In the genomic region with DNA sequence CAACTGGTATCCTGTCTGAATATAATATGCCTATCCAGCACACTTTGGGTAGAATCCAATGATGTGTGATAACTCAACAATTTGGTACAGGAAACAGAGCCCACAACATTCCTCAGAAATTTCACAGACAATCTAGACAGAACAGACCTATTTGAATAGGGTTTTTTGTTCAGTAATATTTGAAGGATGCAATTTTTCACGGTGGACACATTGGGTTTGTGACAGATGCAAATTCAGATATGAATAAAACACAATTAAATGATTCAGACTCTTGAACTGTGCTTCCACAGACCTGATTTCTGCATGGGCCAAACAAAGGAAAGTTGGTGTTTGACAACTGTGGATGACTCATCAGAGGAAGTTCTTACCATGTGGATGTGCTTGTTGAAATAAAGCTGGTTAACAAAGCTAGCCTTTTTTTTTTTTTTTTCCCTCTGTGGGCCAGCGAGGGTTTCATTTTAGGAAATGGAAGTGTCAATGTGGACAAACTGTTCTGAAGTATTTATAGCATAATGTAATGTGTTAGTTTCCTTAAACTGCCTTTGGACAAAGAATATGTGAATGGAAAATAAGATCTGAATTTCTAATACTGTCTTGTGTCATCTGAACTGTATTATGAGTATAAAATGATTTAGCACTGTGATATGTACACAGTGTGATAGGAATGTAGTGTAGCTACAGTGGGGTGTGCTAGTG, we compare ENCODE assay signal across 1 cellular context.
A peak's percentile ranks its signal among the peaks of the same experiment; 100 is the strongest.
TF ChIP-seq lines count a peak whose summit lies in the region.

No MANE protein-coding gene starts in this region.

TF ChIP-seq in K562, 482 proteins besides CTCF, POLR2A, EP300 and RAD21 (continued from another document and continues in another):
- no peak for TF ChIP-seq CBX8 (IDR thresholded peaks at IDR 0.05; ENCODE audit: borderline replicate concordance, extremely low read depth, low read depth, low read length, poor library complexity, severe bottlenecking)
- TF ChIP-seq PATZ1 (CRISPR knock-in tag; IDR thresholded peaks at IDR 0.05; ENCODE audit: borderline replicate concordance) = no peak
- TF ChIP-seq FOXM1 (IDR thresholded peaks at IDR 0.05; ENCODE audit: low read depth) = peak; percentile 36; the same call in 1 of the 2 replicates
- no peak for TF ChIP-seq FOXM1 (CRISPR knock-in tag; IDR thresholded peaks at IDR 0.05; ENCODE audit: low read depth)
- no peak for TF ChIP-seq ARID4B (CRISPR knock-in tag; IDR thresholded peaks at IDR 0.05)
- peak; percentile 88 for TF ChIP-seq JUN (IDR thresholded peaks at IDR 0.05; ENCODE audit: borderline replicate concordance, low read depth, low read length)
- TF ChIP-seq JUN (CRISPR knock-in tag; IDR thresholded peaks at IDR 0.05; ENCODE audit: borderline replicate concordance) = no peak
- peak; percentile 74 for TF ChIP-seq CBFA2T3 (IDR thresholded peaks at IDR 0.05)
- TF ChIP-seq ZNF75A (CRISPR knock-in tag; IDR thresholded peaks at IDR 0.05) = no peak
- no peak for TF ChIP-seq KLF6 (CRISPR knock-in tag; IDR thresholded peaks at IDR 0.05; ENCODE audit: borderline replicate concordance)
- no peak for TF ChIP-seq KLF13 (tag; IDR thresholded peaks at IDR 0.05; ENCODE audit: borderline replicate concordance, low read depth)
- TF ChIP-seq NFE2 (IDR thresholded peaks at IDR 0.05; ENCODE audit: low read depth) = peak; percentile 46
- no peak for TF ChIP-seq POLR2G (IDR thresholded peaks at IDR 0.05; ENCODE audit: low read depth, low read length)
- no peak for TF ChIP-seq L3MBTL2 (IDR thresholded peaks at IDR 0.05)
- TF ChIP-seq, protein P1, sequence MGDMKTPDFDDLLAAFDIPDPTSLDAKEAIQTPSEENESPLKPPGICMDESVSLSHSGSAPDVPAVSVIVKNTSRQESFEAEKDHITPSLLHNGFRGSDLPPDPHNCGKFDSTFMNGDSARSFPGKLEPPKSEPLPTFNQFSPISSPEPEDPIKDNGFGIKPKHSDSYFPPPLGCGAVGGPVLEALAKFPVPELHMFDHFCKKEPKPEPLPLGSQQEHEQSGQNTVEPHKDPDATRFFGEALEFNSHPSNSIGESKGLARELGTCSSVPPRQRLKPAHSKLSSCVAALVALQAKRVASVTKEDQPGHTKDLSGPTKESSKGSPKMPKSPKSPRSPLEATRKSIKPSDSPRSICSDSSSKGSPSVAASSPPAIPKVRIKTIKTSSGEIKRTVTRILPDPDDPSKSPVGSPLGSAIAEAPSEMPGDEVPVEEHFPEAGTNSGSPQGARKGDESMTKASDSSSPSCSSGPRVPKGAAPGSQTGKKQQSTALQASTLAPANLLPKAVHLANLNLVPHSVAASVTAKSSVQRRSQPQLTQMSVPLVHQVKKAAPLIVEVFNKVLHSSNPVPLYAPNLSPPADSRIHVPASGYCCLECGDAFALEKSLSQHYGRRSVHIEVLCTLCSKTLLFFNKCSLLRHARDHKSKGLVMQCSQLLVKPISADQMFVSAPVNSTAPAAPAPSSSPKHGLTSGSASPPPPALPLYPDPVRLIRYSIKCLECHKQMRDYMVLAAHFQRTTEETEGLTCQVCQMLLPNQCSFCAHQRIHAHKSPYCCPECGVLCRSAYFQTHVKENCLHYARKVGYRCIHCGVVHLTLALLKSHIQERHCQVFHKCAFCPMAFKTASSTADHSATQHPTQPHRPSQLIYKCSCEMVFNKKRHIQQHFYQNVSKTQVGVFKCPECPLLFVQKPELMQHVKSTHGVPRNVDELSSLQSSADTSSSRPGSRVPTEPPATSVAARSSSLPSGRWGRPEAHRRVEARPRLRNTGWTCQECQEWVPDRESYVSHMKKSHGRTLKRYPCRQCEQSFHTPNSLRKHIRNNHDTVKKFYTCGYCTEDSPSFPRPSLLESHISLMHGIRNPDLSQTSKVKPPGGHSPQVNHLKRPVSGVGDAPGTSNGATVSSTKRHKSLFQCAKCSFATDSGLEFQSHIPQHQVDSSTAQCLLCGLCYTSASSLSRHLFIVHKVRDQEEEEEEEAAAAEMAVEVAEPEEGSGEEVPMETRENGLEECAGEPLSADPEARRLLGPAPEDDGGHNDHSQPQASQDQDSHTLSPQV (IDR thresholded peaks at IDR 0.05) = 0 out of 2 replicates have a peak, but pooled peaks have one; percentile 63
- no peak for TF ChIP-seq THRB (CRISPR knock-in tag; conservative IDR thresholded peaks at IDR 0.05)
- TF ChIP-seq EWSR1 (IDR thresholded peaks at IDR 0.05; ENCODE audit: borderline replicate concordance, low read depth, partially characterized antibody) = no peak
- peak; percentile 65 for TF ChIP-seq SMARCE1 (IDR thresholded peaks at IDR 0.05)
- 0 out of 2 replicates have a peak, but pooled peaks have one; percentile 18 for TF ChIP-seq BACH1 (tag; IDR thresholded peaks at IDR 0.05)
- TF ChIP-seq HDAC3 (IDR thresholded peaks at IDR 0.05; ENCODE audit: borderline replicate concordance, partially characterized antibody) = no peak
- TF ChIP-seq TBL1XR1 (IDR thresholded peaks at IDR 0.05; ENCODE audit: low read length in 2 of 2) = no peak
- peak; percentile 91 for TF ChIP-seq ZBTB40 (IDR thresholded peaks at IDR 0.05)
- peak; percentile 47; the same call in 1 of the 2 replicates for TF ChIP-seq ZBTB40 (CRISPR knock-in tag; IDR thresholded peaks at IDR 0.05)
- no peak for TF ChIP-seq PYGO2 (tag; IDR thresholded peaks at IDR 0.05)
- no peak for TF ChIP-seq ZNF133 (CRISPR knock-in tag; IDR thresholded peaks at IDR 0.05)
- TF ChIP-seq PHF8 (IDR thresholded peaks at IDR 0.05; ENCODE audit: borderline replicate concordance, low read length) = no peak
- TF ChIP-seq ZFP30 (CRISPR knock-in tag; IDR thresholded peaks at IDR 0.05; ENCODE audit: borderline replicate concordance) = no peak
- TF ChIP-seq CXXC5 (CRISPR knock-in tag; IDR thresholded peaks at IDR 0.05) = no peak
- TF ChIP-seq HDAC1 (IDR thresholded peaks at IDR 0.05) = peak in 1 of 2 experiments; percentile 64; a peak in 1 of 4 replicates
